7 cellular contexts compared by ENCODE assay signal in the genomic region with DNA sequence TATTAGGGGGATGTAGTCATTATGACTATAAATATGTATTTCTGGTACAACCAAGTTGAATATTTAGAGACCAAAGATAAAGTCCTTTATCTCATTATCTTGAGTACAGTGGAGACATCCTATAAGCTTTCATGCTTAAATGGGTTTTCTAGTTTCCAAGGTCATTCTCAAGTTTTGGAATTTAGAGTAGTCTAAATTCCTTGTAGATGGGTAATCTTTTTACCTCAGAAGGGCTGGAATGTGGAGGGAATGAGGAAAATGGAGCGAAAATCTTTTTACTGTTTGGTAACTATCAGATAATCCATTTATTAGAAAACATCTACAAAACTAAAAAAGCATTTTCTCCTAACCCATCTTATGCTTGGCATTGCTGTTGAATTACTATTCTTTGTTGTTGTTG.
"Had no signal": no experiment of that assay in that cellular context is flagged by ENCODE, and none has a peak within 500 bp of the region (broad histone marks: within the 10 kb centered on the region; RNA-seq: fewer than 3 reads in every experiment).

No MANE protein-coding gene starts in this region.

- H3K9ac ChIP-seq: GM23248 had no signal

- H3K27ac ChIP-seq: GM23248 had no signal

- DNase-seq: GM23248, H7, HCEC 1CT, IMR-90, KG1 had no signal

- H3K4me3 ChIP-seq: GM23248, K562 had no signal

- ATAC-seq: K562 had no signal

- H2AFZ ChIP-seq: GM23248 had no signal

- FAIRE-seq: HTR-8/SVneo, K562 had no signal
